In genomic region chr16:69112285-69113129, GRCh38 we compare ENCODE assay signal across 8 cellular contexts. TPM values are rescaled to one million over a fixed set of nuclear protein-coding genes. Genes with fewer than 3 reads are reported as not detected.
A peak's percentile ranks its signal among the peaks of the same experiment; 100 is the strongest.
DNase-seq lines count a peak whose midpoint lies in the region; TF ChIP-seq lines count a peak whose summit lies in the region.

No MANE protein-coding gene starts in this region.

- TF ChIP-seq EP300 in transverse colon (IDR thresholded peaks at IDR 0.05; ENCODE audit: low read depth), result no peak

- H3K27me3 ChIP-seq in transverse colon, result peaks cover 6% of the 10 kb centered on the region

- in situ Hi-C loops in transverse colon (cut with MboI; ENCODE audit: low pct_ligation_motif_present in 1 of 4, low pct_unique_long_range_greater_than_20kb in 1 of 4, low sequenced_read_pairs in 3 of 4), result loop anchor here in 1 of 4 donors (25.0 kb wide), 1 partner anchor 200 kb away; no protein-coding TSS in a partner anchor

- peak; percentile 13 for DNase-seq in NCI-H1694 treated with DMSO at 0.1 percent for 48 hours (lab: John Stamatoyannopoulos, UW)
- DNase-seq in NCI-H1694 (lab: John Stamatoyannopoulos, UW), result no peak
- DNase-seq in activated CD4-positive, CD25-positive, alpha-beta regulatory T cell treated with anti-CD3 and anti-CD28 coated beads, Interleukin-2, amount 50 U/mL, for 72 hours, result peak; percentile 61
- DNase-seq in ecto neural progenitor cell (ENCODE audit: low spot score), result peak; percentile 83
- peak; percentile 35 for DNase-seq in mucosa of gallbladder (ENCODE audit: low spot score)
- DNase-seq in transverse colon, result peak; percentile 64
- no peak for DNase-seq in superior temporal gyrus (ENCODE audit: extremely low spot score)

- intact Hi-C loops in transverse colon (cut with DNase I; ENCODE audit: low total_unique reads), result no loop called here

- H3K36me3 ChIP-seq in transverse colon, result peaks cover 0 to 18% (median 0%) of the 10 kb centered on the region in 4 donors

- TF ChIP-seq CTCF in LNCAP (IDR thresholded peaks at IDR 0.05), result peak; percentile 89
- TF ChIP-seq CTCF in transverse colon (IDR thresholded peaks at IDR 0.05), result peak; percentile 50 to 72 (median 59)

- no peak overlapping the region for H3K4me3 ChIP-seq in transverse colon

- no peak for TF ChIP-seq POLR2A in transverse colon (IDR thresholded peaks at IDR 0.05)

- no peak overlapping the region for H3K27ac ChIP-seq in transverse colon

- H3K9me3 ChIP-seq in transverse colon, result no peaks in the 10 kb centered on the region

- 51% methylated on average over 3 of the region's 6 CpGs; no CpG with 5 or more reads in 1 of the 2 donors for WGBS in transverse colon (ENCODE audit: low coverage in 1 of 2), 2 donors

- peaks cover 3 to 9% (median 7%) of the 10 kb centered on the region in 4 donors for H3K4me1 ChIP-seq in transverse colon

RNA-seq across cellular contexts. Expression of gene HAS3, which starts 7.1 kb away (rescaled TPM):
- total RNA-seq in mucosa of gallbladder (1.2 TPM), transverse colon (10 to 100 TPM in 1 of 4 donors, 1 to 10 TPM in 2, under 1 TPM in 1; 0.20 to 12.0 (median 7.9) TPM)

RNA-seq across cellular contexts. Expression of gene CHTF8, which starts 19.9 kb away (rescaled TPM):
- total RNA-seq in mucosa of gallbladder (98.0 TPM), transverse colon (100 to 1,000 TPM in 1 of 4 donors, 10 to 100 TPM in 3; 49.2 to 207 (median 68.9) TPM)

RNA-seq across cellular contexts. Expression of gene UTP4, which starts 19.9 kb away (rescaled TPM):
- total RNA-seq in mucosa of gallbladder (26.0 TPM), transverse colon (10 to 100 TPM; 10.1 to 79.4 (median 17.6) TPM)

Comparison
In these comparisons a context has a peak if more than half of its experiments do, and no peak if none do; other contexts are left out.
1. DNase-seq: peak in NCI-H1694 treated with DMSO at 0.1 percent for 48 hours (single experiment), activated CD4-positive, CD25-positive, alpha-beta regulatory T cell treated with anti-CD3 and anti-CD28 coated beads, Interleukin-2, amount 50 U/mL, for 72 hours (single experiment), ecto neural progenitor cell (single experiment), mucosa of gallbladder (single experiment) and transverse colon (single experiment); none in NCI-H1694 (single experiment) and superior temporal gyrus (single experiment).